ENCODE assay signal across 8 cellular contexts in the genomic region with DNA sequence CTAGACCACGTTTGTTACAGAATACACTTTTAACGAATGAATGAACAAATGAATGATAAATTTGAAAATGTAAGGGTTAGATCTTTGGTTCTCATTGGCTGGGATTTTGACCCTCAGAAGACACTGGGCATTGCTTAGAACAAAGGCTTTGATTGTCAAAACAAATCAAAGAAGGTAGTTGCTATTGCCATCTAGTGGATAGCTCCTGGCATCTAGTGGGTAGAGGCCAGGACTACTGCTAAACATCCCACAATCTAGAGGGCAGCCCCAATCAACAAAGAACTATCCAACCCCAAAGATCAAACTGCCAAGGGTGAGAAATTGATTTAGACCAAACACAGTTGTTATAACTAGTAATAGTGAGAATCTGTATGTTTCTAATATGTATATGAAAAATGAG.
DNase-seq lines count a peak whose midpoint lies in the region; ATAC-seq, FAIRE-seq and TF ChIP-seq lines count a peak whose summit lies in the region.

No MANE protein-coding gene starts in this region.

- TF ChIP-seq CTCF in MCF 10A (IDR thresholded peaks at IDR 0.05; ENCODE audit: unreplicated experiment) = peak; percentile 23
- no peak for TF ChIP-seq CTCF in breast epithelium (IDR thresholded peaks at IDR 0.05)
- TF ChIP-seq CTCF in OCI-LY1 (IDR thresholded peaks at IDR 0.05; ENCODE audit: low read length) = peak; percentile 79
- peak; percentile 42 for TF ChIP-seq CTCF in HepG2 (CRISPR knock-in tag; IDR thresholded peaks at IDR 0.05)

- no peak for TF ChIP-seq POLR2A in breast epithelium (IDR thresholded peaks at IDR 0.05)
- no peak for TF ChIP-seq POLR2A in HepG2 (IDR thresholded peaks at IDR 0.05; ENCODE audit: insufficient read depth in 1 of 2, low read depth in 2 of 2, low read length in 2 of 2)

- H4K20me1 ChIP-seq in OCI-LY1 (ENCODE audit: insufficient read depth, low read length) (no peaks in the 10 kb centered on the region), HepG2 (ENCODE audit: insufficient read depth, low read length) (no peaks in the 10 kb centered on the region)

- peak; percentile 28 for DNase-seq in MCF 10A (ENCODE audit: unreplicated experiment)
- DNase-seq in breast epithelium (ENCODE audit: low spot score in 2 of 2) = no peak
- DNase-seq in HepG2 (ENCODE audit: low spot score) = peak; percentile 9
- DNase-seq in CD8-positive, alpha-beta memory T cell = no peak
- no peak for DNase-seq in activated T-helper 1 cell treated with anti-CD3 and anti-CD28 coated beads, Interleukin-12 subunit alpha, Interleukin-12 subunit beta, Interleukin-2, Interleukin-4 antibody, amounts not matched to agents 30 ng/mL and 10 ng/mL and 1 ng/mL, durations not matched to agents 14 hours and 24 hours and 36 hours (ENCODE audit: low spot score)
- DNase-seq in stimulated activated CD8-positive, alpha-beta memory T cell treated with anti-CD3 and anti-CD28 coated beads, Interleukin-4, amount 100 ng/mL, for 48 hours = no peak

- BruUV-seq in MCF 10A (replicated peaks; lab: Mats Ljungman, UMichigan) (no TSS peak), HepG2 (replicated peaks; lab: Mats Ljungman, UMichigan) (no TSS peak)

- no peak for TF ChIP-seq EP300 in HepG2 (IDR thresholded peaks at IDR 0.05; ENCODE audit: low read depth in 2 of 2, low read length in 2 of 2)
- no peak for TF ChIP-seq EP300 in HepG2 (CRISPR knock-in tag; IDR thresholded peaks at IDR 0.05; ENCODE audit: borderline replicate concordance)

- no peak overlapping the region for H3K4me2 ChIP-seq in OCI-LY1 (ENCODE audit: low read length)
- no peak overlapping the region for H3K4me2 ChIP-seq in HepG2 (ENCODE audit: low read depth, low read length)

- no peak overlapping the region for H3K4me3 Mint-ChIP-seq in MCF 10A (ENCODE audit: unreplicated experiment)
- no peak overlapping the region for H3K4me3 Mint-ChIP-seq in CD8-positive, alpha-beta memory T cell
- H3K4me3 Mint-ChIP-seq in activated T-helper 1 cell treated with anti-CD3 and anti-CD28 coated beads, Interleukin-12 subunit alpha, Interleukin-12 subunit beta, Interleukin-2, Interleukin-4 antibody, amounts not matched to agents 30 ng/mL and 10 ng/mL and 1 ng/mL, durations not matched to agents 14 hours and 24 hours and 36 hours = no peak overlapping the region

- H3K27ac ChIP-seq in breast epithelium (no peak overlapping the region), OCI-LY1 (ENCODE audit: low read depth, low read length, poor library complexity, severe bottlenecking) (no peak overlapping the region), HepG2 (ENCODE audit: extremely low read length, insufficient read depth, low read length) (no peak overlapping the region)
- no peak overlapping the region for H3K27ac ChIP-seq in CD8-positive, alpha-beta memory T cell (ENCODE audit: low read depth, low read length)

- no peak overlapping the region for H3K9ac ChIP-seq in OCI-LY1 (ENCODE audit: low read length)
- H3K9ac ChIP-seq in HepG2 (ENCODE audit: insufficient read depth, low read depth, low read length) = no peak overlapping the region

- intact Hi-C loops in MCF 10A (cut with micrococcal nuclease) = no loop called here
- intact Hi-C loops in breast epithelium (cut with DNase I; ENCODE audit: low total_unique reads) = no loop called here
- intact Hi-C loops in HepG2 (cut with micrococcal nuclease; ENCODE audit: unreplicated experiment) = no loop called here
- intact Hi-C loops in activated T-helper 1 cell treated with anti-CD3 and anti-CD28 coated beads, Interleukin-12 subunit alpha, Interleukin-12 subunit beta, Interleukin-2, Interleukin-4 antibody, amounts not matched to agents 30 ng/mL and 10 ng/mL and 1 ng/mL, durations not matched to agents 14 hours and 24 hours and 36 hours (cut with micrococcal nuclease) = no loop called here

- H3F3A ChIP-seq in OCI-LY1 (ENCODE audit: insufficient read depth, low read length) = no peaks in the 10 kb centered on the region

- no peaks in the 10 kb centered on the region for H3K9me2 ChIP-seq in OCI-LY1 (ENCODE audit: low read depth, low read length)

- peak; percentile 62 for FAIRE-seq in HepG2 (lab: Jason Lieb, UNC)

- H3K36me3 Mint-ChIP-seq in MCF 10A (ENCODE audit: insufficient read depth, unreplicated experiment) = no peaks in the 10 kb centered on the region
- H3K36me3 Mint-ChIP-seq in CD8-positive, alpha-beta memory T cell = no peaks in the 10 kb centered on the region
- no peaks in the 10 kb centered on the region for H3K36me3 Mint-ChIP-seq in activated T-helper 1 cell treated with anti-CD3 and anti-CD28 coated beads, Interleukin-12 subunit alpha, Interleukin-12 subunit beta, Interleukin-2, Interleukin-4 antibody, amounts not matched to agents 30 ng/mL and 10 ng/mL and 1 ng/mL, durations not matched to agents 14 hours and 24 hours and 36 hours (ENCODE audit: low read depth)

- H3K27me3 ChIP-seq in breast epithelium = no peaks in the 10 kb centered on the region
- H3K27me3 ChIP-seq in OCI-LY1 (ENCODE audit: insufficient read depth, low read length) = no peaks in the 10 kb centered on the region
- H3K27me3 ChIP-seq in HepG2 (ENCODE audit: control insufficient read depth in 1 of 2, insufficient read depth in 2 of 2, low read length in 2 of 2) = no peaks in the 10 kb centered on the region; a peak in 1 of 5 replicates
- H3K27me3 ChIP-seq in CD8-positive, alpha-beta memory T cell (ENCODE audit: insufficient read depth, low read length, poor library complexity, severe bottlenecking) = no peaks in the 10 kb centered on the region

- no peaks in the 10 kb centered on the region for H3K4me1 Mint-ChIP-seq in MCF 10A (ENCODE audit: insufficient read depth, unreplicated experiment)
- H3K4me1 Mint-ChIP-seq in CD8-positive, alpha-beta memory T cell = no peaks in the 10 kb centered on the region
- H3K4me1 Mint-ChIP-seq in activated T-helper 1 cell treated with anti-CD3 and anti-CD28 coated beads, Interleukin-12 subunit alpha, Interleukin-12 subunit beta, Interleukin-2, Interleukin-4 antibody, amounts not matched to agents 30 ng/mL and 10 ng/mL and 1 ng/mL, durations not matched to agents 14 hours and 24 hours and 36 hours (ENCODE audit: low read depth) = no peaks in the 10 kb centered on the region

- peak; percentile 63 for ATAC-seq in HG02970 (IDR thresholded peaks at IDR 0.05; ENCODE audit: low FRiP score, unreplicated experiment)
- peak; percentile 83 for ATAC-seq in HepG2

- H3K9me3 ChIP-seq in breast epithelium (no peaks in the 10 kb centered on the region), OCI-LY1 (ENCODE audit: low read length) (no peaks in the 10 kb centered on the region), HepG2 (ENCODE audit: low read length) (no peaks in the 10 kb centered on the region)
- H3K9me3 ChIP-seq in CD8-positive, alpha-beta memory T cell (ENCODE audit: low read length) = no peaks in the 10 kb centered on the region

- H3K9me3 Mint-ChIP-seq in MCF 10A (ENCODE audit: unreplicated experiment) = no peaks in the 10 kb centered on the region
- peaks cover 0 to 7% (median 0%) of the 10 kb centered on the region in 5 donors for H3K9me3 Mint-ChIP-seq in CD8-positive, alpha-beta memory T cell
- H3K9me3 Mint-ChIP-seq in activated T-helper 1 cell treated with anti-CD3 and anti-CD28 coated beads, Interleukin-12 subunit alpha, Interleukin-12 subunit beta, Interleukin-2, Interleukin-4 antibody, amounts not matched to agents 30 ng/mL and 10 ng/mL and 1 ng/mL, durations not matched to agents 14 hours and 24 hours and 36 hours = no peaks in the 10 kb centered on the region

- CTCF ChIA-PET in MCF 10A (lab: Yijun Ruan, JAX) = interaction anchor here (0.7 to 1.3 kb wide), 3 partner anchors 33 to 627 kb away, joined by 3 to 4 read pairs (median 3); no protein-coding TSS in a partner anchor
- CTCF ChIA-PET in HepG2 (lab: Yijun Ruan, JAX; ENCODE audit: low intra/inter-chr PET ratio, low total read pairs) = no interaction called here
- CTCF ChIA-PET in CD8-positive, alpha-beta memory T cell (lab: Charles Lee) = no interaction called here

- WGBS in HepG2 (ENCODE audit: low lambda C conversion rate) = 1% methylated on average over 2 of the region's 2 CpGs

- H3K79me2 ChIP-seq in OCI-LY1 (ENCODE audit: insufficient read depth, low read length) = peaks cover 3% of the 10 kb centered on the region; the same call in 1 of the 2 replicates
- no peaks in the 10 kb centered on the region for H3K79me2 ChIP-seq in HepG2 (ENCODE audit: insufficient read depth, low read length)

- H3K4me1 ChIP-seq in breast epithelium (no peaks in the 10 kb centered on the region), OCI-LY1 (ENCODE audit: insufficient read depth, low read length, severe bottlenecking) (peaks cover 29% of the 10 kb centered on the region), HepG2 (ENCODE audit: insufficient read depth, low read length) (no peaks in the 10 kb centered on the region)
- H3K4me1 ChIP-seq in CD8-positive, alpha-beta memory T cell (ENCODE audit: insufficient read depth, low read length) = no peaks in the 10 kb centered on the region

- no peaks in the 10 kb centered on the region for H3K36me3 ChIP-seq in breast epithelium
- no peaks in the 10 kb centered on the region for H3K36me3 ChIP-seq in OCI-LY1 (ENCODE audit: insufficient read depth, low read length)
- H3K36me3 ChIP-seq in HepG2 (replicated peaks in 1 of 2; ENCODE audit: control insufficient read depth in 1 of 2, insufficient read depth in 2 of 2, low read length in 2 of 2) = no peaks in the 10 kb centered on the region
- no peaks in the 10 kb centered on the region for H3K36me3 ChIP-seq in CD8-positive, alpha-beta memory T cell (ENCODE audit: insufficient read depth, low read length)

- in situ Hi-C loops in HepG2 (cut with HindIII; ENCODE audit: extremely low pct_ligation_motif_present, low pct_unique_long_range_greater_than_20kb) = no loop called here

- no peak overlapping the region for H3K4me3 ChIP-seq in breast epithelium
- H3K4me3 ChIP-seq in OCI-LY1 (ENCODE audit: low read depth, low read length, poor library complexity, severe bottlenecking) = no peak overlapping the region
- no peak overlapping the region for H3K4me3 ChIP-seq in HepG2 (replicated peaks in 1 of 3; ENCODE audit: insufficient read depth in 1 of 3, low read depth in 2 of 3, low read length in 3 of 3)
- no peak overlapping the region for H3K4me3 ChIP-seq in CD8-positive, alpha-beta memory T cell (ENCODE audit: low read length)

- no peak overlapping the region for H3K27ac Mint-ChIP-seq in MCF 10A (ENCODE audit: low read depth, unreplicated experiment)
- H3K27ac Mint-ChIP-seq in CD8-positive, alpha-beta memory T cell = no peak overlapping the region
- H3K27ac Mint-ChIP-seq in activated T-helper 1 cell treated with anti-CD3 and anti-CD28 coated beads, Interleukin-12 subunit alpha, Interleukin-12 subunit beta, Interleukin-2, Interleukin-4 antibody, amounts not matched to agents 30 ng/mL and 10 ng/mL and 1 ng/mL, durations not matched to agents 14 hours and 24 hours and 36 hours = no peak overlapping the region

- no peak overlapping the region for H2AFZ ChIP-seq in OCI-LY1 (ENCODE audit: low read length)
- no peak overlapping the region for H2AFZ ChIP-seq in HepG2 (ENCODE audit: low read length)

- POLR2A ChIA-PET in MCF 10A (lab: Yijun Ruan, JAX) = no interaction called here
- POLR2A ChIA-PET in HepG2 (lab: Yijun Ruan, JAX) = no interaction called here
- POLR2A ChIA-PET in CD8-positive, alpha-beta memory T cell (lab: Charles Lee) = no interaction called here

- TF ChIP-seq RAD21 in HepG2 (CRISPR knock-in tag; IDR thresholded peaks at IDR 0.05) = no peak

- peaks cover 70% of the 10 kb centered on the region for H3K27me3 Mint-ChIP-seq in MCF 10A (ENCODE audit: insufficient read depth, unreplicated experiment)
- H3K27me3 Mint-ChIP-seq in CD8-positive, alpha-beta memory T cell = no peaks in the 10 kb centered on the region
- no peaks in the 10 kb centered on the region for H3K27me3 Mint-ChIP-seq in activated T-helper 1 cell treated with anti-CD3 and anti-CD28 coated beads, Interleukin-12 subunit alpha, Interleukin-12 subunit beta, Interleukin-2, Interleukin-4 antibody, amounts not matched to agents 30 ng/mL and 10 ng/mL and 1 ng/mL, durations not matched to agents 14 hours and 24 hours and 36 hours (ENCODE audit: insufficient read depth)

Comparison
In these comparisons a context has a peak if more than half of its experiments do, and no peak if none do; other contexts are left out.
1. DNase-seq: peak in MCF 10A (single experiment) and HepG2 (single experiment); none in breast epithelium (0 of 2), CD8-positive, alpha-beta memory T cell (0 of 5), activated T-helper 1 cell treated with anti-CD3 and anti-CD28 coated beads, Interleukin-12 subunit alpha, Interleukin-12 subunit beta, Interleukin-2, Interleukin-4 antibody, amounts not matched to agents 30 ng/mL and 10 ng/mL and 1 ng/mL, durations not matched to agents 14 hours and 24 hours and 36 hours (single experiment) and stimulated activated CD8-positive, alpha-beta memory T cell treated with anti-CD3 and anti-CD28 coated beads, Interleukin-4, amount 100 ng/mL, for 48 hours (single experiment).
2. CTCF ChIP-seq: peak in MCF 10A (single experiment), OCI-LY1 (single experiment) and HepG2 (single experiment); none in breast epithelium (0 of 3).